10 cellular contexts compared by ENCODE assay signal in the genomic region with DNA sequence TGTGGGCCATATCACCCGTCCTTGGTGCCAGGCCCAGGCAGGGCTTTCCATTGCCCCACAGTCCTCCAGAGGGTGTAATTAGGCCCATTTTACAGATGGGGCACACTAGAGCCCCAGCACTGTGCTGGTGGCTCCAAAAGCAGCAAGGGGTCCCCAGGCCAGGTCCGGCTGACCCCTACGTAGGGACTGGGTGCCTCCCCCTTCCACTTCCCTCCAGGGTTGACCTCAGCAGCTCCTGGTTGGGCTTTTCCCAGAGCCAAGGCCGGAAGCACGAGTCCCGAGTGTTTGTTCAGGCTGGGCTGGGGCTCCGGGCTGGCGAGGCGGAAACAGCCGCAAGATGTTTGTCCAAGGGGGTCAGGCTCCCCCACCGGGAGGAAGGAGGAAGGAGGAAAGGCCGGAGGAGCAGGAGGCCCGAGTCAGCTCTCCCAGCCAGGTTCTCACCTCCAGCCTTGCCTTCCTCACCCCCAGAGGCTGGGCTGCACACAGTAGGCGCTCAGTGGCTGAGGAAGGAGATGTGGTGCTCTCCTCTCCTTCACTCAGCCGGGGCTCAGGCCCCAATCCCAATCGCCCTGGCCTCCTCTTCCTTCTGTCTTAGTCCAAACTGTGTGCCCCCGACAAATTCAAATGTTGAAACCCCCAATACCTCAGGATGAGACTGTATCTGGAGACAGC. TPM values are rescaled to one million over a fixed set of nuclear protein-coding genes. Genes with fewer than 3 reads are reported as not detected.
DNase-seq lines count a peak whose midpoint lies in the region; ATAC-seq and TF ChIP-seq lines count a peak whose summit lies in the region.
"Had no signal": no experiment of that assay in that cellular context is flagged by ENCODE, and none has a peak within 500 bp of the region (broad histone marks: within the 10 kb centered on the region; RNA-seq: fewer than 3 reads in every experiment).

No MANE protein-coding gene starts in this region.

- no peak overlapping the region for H2BK15ac ChIP-seq in IMR-90 (ENCODE audit: low read depth, low read length)

- no peak overlapping the region for H2AFZ ChIP-seq in IMR-90 (replicated peaks; ENCODE audit: low read length, poor library complexity)

- H3K27me3 ChIP-seq in IMR-90 (ENCODE audit: control insufficient read depth, insufficient read depth, low read length) (no peaks in the 10 kb centered on the region), endodermal cell (ENCODE audit: control insufficient read depth, insufficient read depth, low read length, poor library complexity, severe bottlenecking) (no peaks in the 10 kb centered on the region), tibial artery (no peaks in the 10 kb centered on the region)

- no peaks in the 10 kb centered on the region for H3K9me3 Mint-ChIP-seq in endodermal cell
- H3K9me3 Mint-ChIP-seq in stimulated activated effector memory CD8-positive, alpha-beta T cell treated with anti-CD3 and anti-CD28 coated beads, Interleukin-12 subunit alpha, Interleukin-12 subunit beta, amount 100 ng/mL, for 72 hours, result no peaks in the 10 kb centered on the region
- H3K9me3 Mint-ChIP-seq: activated CD4-positive, alpha-beta T cell treated with anti-CD3 and anti-CD28 coated beads, Interleukin-2, amount 10 ng/mL, durations not matched to agents 7 days and 5 days; naive B cell had no signal

- in situ Hi-C loops in IMR-90 (cut with MboI; ENCODE audit: low sequenced_read_pairs), result loop anchor here (25.0 kb wide), 1 partner anchor 236 kb away; no protein-coding TSS in a partner anchor

- H3K4me3 ChIP-seq in IMR-90 (ENCODE audit: insufficient read depth, low read depth, low read length) (no peak overlapping the region), endodermal cell (ENCODE audit: low read length) (no peak overlapping the region), tibial artery (no peak overlapping the region)

- TF ChIP-seq CTCF in IMR-90 (conservative IDR thresholded peaks at IDR 0.05; ENCODE audit: low read depth, low read length), result no peak
- no peak for TF ChIP-seq CTCF in endodermal cell (conservative IDR thresholded peaks at IDR 0.05)
- TF ChIP-seq CTCF in tibial artery (IDR thresholded peaks at IDR 0.05), result no peak

- intact Hi-C loops in IMR-90 (cut with micrococcal nuclease), result loop anchor here (10.0 kb wide), 1 partner anchor 381 kb away; no protein-coding TSS in a partner anchor
- intact Hi-C loops in tibial artery (cut with DNase I; ENCODE audit: low total_unique reads), result no loop called here

- no peak for TF ChIP-seq RAD21 in IMR-90 (IDR thresholded peaks at IDR 0.05; ENCODE audit: low read length)

- WGBS in IMR-90 (ENCODE audit: extremely low coverage in 2 of 2, insufficient read length in 1 of 2), 2 experiments, result 87% methylated on average over 3 of the region's 17 CpGs; no CpG with 5 or more reads in 1 of the 2 experiments
- 89 to 91% methylated on average over 6 to 17 of the region's 17 CpGs for WGBS in endodermal cell (ENCODE audit: insufficient coverage in 1 of 2, insufficient read length in 1 of 2), 2 experiments

- peak overlapping the region; percentile 10; the same call in 1 of the 2 replicates for H2BK120ac ChIP-seq in IMR-90 (ENCODE audit: low read depth, low read length)

- H3K4me1 Mint-ChIP-seq in endodermal cell, result peaks cover 18% of the 10 kb centered on the region
- H3K4me1 Mint-ChIP-seq in stimulated activated effector memory CD8-positive, alpha-beta T cell treated with anti-CD3 and anti-CD28 coated beads, Interleukin-12 subunit alpha, Interleukin-12 subunit beta, amount 100 ng/mL, for 72 hours, result peaks cover 24% of the 10 kb centered on the region

- CTCF ChIA-PET in IMR-90 (lab: Yijun Ruan, JAX), result interaction anchor here (1.1 kb wide), 1 partner anchor 206 kb away, joined by 3 read pairs; no protein-coding TSS in a partner anchor

- H3K9ac ChIP-seq in IMR-90 (ENCODE audit: low read depth, low read length) (no peak overlapping the region), endodermal cell (ENCODE audit: extremely low read depth, low read length, poor library complexity, severe bottlenecking) (no peak overlapping the region)

- POLR2A ChIA-PET in IMR-90 (lab: Charles Lee; ENCODE audit: unreplicated experiment), result no interaction called here

- no peak overlapping the region for H3K18ac ChIP-seq in IMR-90 (ENCODE audit: low read depth, low read length)

- H4K20me1 ChIP-seq in IMR-90 (ENCODE audit: insufficient read depth, low read length), result no peaks in the 10 kb centered on the region

- no peak overlapping the region for H3K4ac ChIP-seq in IMR-90 (ENCODE audit: low read depth, low read length)

- H3K36me3 ChIP-seq in IMR-90 (ENCODE audit: control insufficient read depth, insufficient read depth, low read length), result no peaks in the 10 kb centered on the region
- H3K36me3 ChIP-seq in endodermal cell (ENCODE audit: control insufficient read depth, insufficient read depth, low read length), result no peaks in the 10 kb centered on the region
- H3K36me3 ChIP-seq in tibial artery, result no peaks in the 10 kb centered on the region

- peaks cover 11% of the 10 kb centered on the region for H3K9me1 ChIP-seq in IMR-90 (ENCODE audit: insufficient read depth, low read length)

- H2AK5ac ChIP-seq in IMR-90 (ENCODE audit: low read depth, low read length), result no peak overlapping the region; the same call in 1 of the 2 replicates

- no peak overlapping the region for H2BK20ac ChIP-seq in IMR-90 (ENCODE audit: low read depth, low read length)

- H3K9me3 ChIP-seq in IMR-90 (ENCODE audit: control insufficient read depth, insufficient read depth, low read length) (no peaks in the 10 kb centered on the region), endodermal cell (ENCODE audit: control insufficient read depth, low read length) (no peaks in the 10 kb centered on the region), tibial artery (no peaks in the 10 kb centered on the region)

- H2BK5ac ChIP-seq in IMR-90 (ENCODE audit: low read depth, low read length, poor library complexity, severe bottlenecking), result no peak overlapping the region

- dilution Hi-C loops in IMR-90 (cut with HindIII; ENCODE audit: low sequenced_read_pairs, unreplicated experiment), result no loop called here

- DNase-seq in IMR-90, result no peak
- peak; percentile 64 for DNase-seq in endodermal cell
- peak; percentile 91 for DNase-seq in mesenteric fat pad (ENCODE audit: low spot score)
- peak in 1 of 2 donors; percentile 86 for DNase-seq in tibial artery
- DNase-seq in stimulated activated effector memory CD8-positive, alpha-beta T cell treated with anti-CD3 and anti-CD28 coated beads, Interleukin-12 subunit alpha, Interleukin-12 subunit beta, amount 100 ng/mL, for 72 hours (ENCODE audit: low spot score in 2 of 2), result no peak
- DNase-seq: activated CD4-positive, alpha-beta T cell treated with anti-CD3 and anti-CD28 coated beads, Interleukin-2, amount 10 ng/mL, durations not matched to agents 7 days and 5 days; naive B cell had no signal

- no peak overlapping the region for H2AK9ac ChIP-seq in IMR-90 (replicated peaks; ENCODE audit: low read depth, low read length, poor library complexity)

- no peak overlapping the region for H3K4me2 ChIP-seq in IMR-90 (ENCODE audit: low read depth, low read length)

- ATAC-seq in IMR-90 (ENCODE audit: low read depth), result no peak
- ATAC-seq in GM18517 (IDR thresholded peaks at IDR 0.05; ENCODE audit: unreplicated experiment), result no peak
- no peak for ATAC-seq in stimulated activated effector memory CD8-positive, alpha-beta T cell treated with anti-CD3 and anti-CD28 coated beads, Interleukin-12 subunit alpha, Interleukin-12 subunit beta, amount 100 ng/mL, for 72 hours
- ATAC-seq in GM18873 (IDR thresholded peaks at IDR 0.05; ENCODE audit: low FRiP score, unreplicated experiment), result no peak

- no TSS peak for BruUV-seq in IMR-90 (replicated peaks; lab: Mats Ljungman, UMichigan)

- no peak overlapping the region for H3K4me3 Mint-ChIP-seq in endodermal cell
- H3K4me3 Mint-ChIP-seq in stimulated activated effector memory CD8-positive, alpha-beta T cell treated with anti-CD3 and anti-CD28 coated beads, Interleukin-12 subunit alpha, Interleukin-12 subunit beta, amount 100 ng/mL, for 72 hours, result no peak overlapping the region
- H3K4me3 Mint-ChIP-seq: activated CD4-positive, alpha-beta T cell treated with anti-CD3 and anti-CD28 coated beads, Interleukin-2, amount 10 ng/mL, durations not matched to agents 7 days and 5 days; activated naive CD8-positive, alpha-beta T cell had no signal

- no peak overlapping the region for H3K27ac Mint-ChIP-seq in endodermal cell
- H3K27ac Mint-ChIP-seq in stimulated activated effector memory CD8-positive, alpha-beta T cell treated with anti-CD3 and anti-CD28 coated beads, Interleukin-12 subunit alpha, Interleukin-12 subunit beta, amount 100 ng/mL, for 72 hours, result no peak overlapping the region
- H3K27ac Mint-ChIP-seq: activated CD4-positive, alpha-beta T cell treated with anti-CD3 and anti-CD28 coated beads, Interleukin-2, amount 10 ng/mL, durations not matched to agents 7 days and 5 days; activated naive CD8-positive, alpha-beta T cell had no signal

- no peak overlapping the region for H3K56ac ChIP-seq in IMR-90 (ENCODE audit: extremely low read depth, insufficient read depth, low read length)

- H3K79me1 ChIP-seq in IMR-90 (ENCODE audit: low read depth in 1 of 2, low read length in 2 of 2), result peaks cover 0 to 8% of the 10 kb centered on the region in 2 experiments; a peak in 1 of 4 replicates

- H3K27ac ChIP-seq in IMR-90 (ENCODE audit: insufficient read depth, low read length) (no peak overlapping the region), endodermal cell (ENCODE audit: low read depth, low read length) (no peak overlapping the region), tibial artery (peak overlapping the region; percentile 96 to 98)

- H4K8ac ChIP-seq in IMR-90 (ENCODE audit: low read depth in 2 of 2, low read length in 2 of 2), result no peak overlapping the region

- no peak for TF ChIP-seq POLR2A in IMR-90 (IDR thresholded peaks at IDR 0.05; ENCODE audit: low read depth, low read length)

- no peak overlapping the region for H4K91ac ChIP-seq in IMR-90 (ENCODE audit: insufficient read depth, low read depth, low read length)

- no peak overlapping the region for H3K14ac ChIP-seq in IMR-90 (replicated peaks; ENCODE audit: low read depth, low read length)

- H3K4me1 ChIP-seq in IMR-90 (ENCODE audit: control insufficient read depth, insufficient read depth, low read length) (peaks cover 20% of the 10 kb centered on the region), endodermal cell (ENCODE audit: control insufficient read depth, insufficient read depth, low read length) (no peaks in the 10 kb centered on the region), tibial artery (peaks cover 0 to 76% (median 43%) of the 10 kb centered on the region in 4 donors)

- H3K23ac ChIP-seq in IMR-90 (ENCODE audit: low read depth, low read length), result no peak overlapping the region

- H3K27me3 Mint-ChIP-seq in endodermal cell (ENCODE audit: insufficient read depth), result no peaks in the 10 kb centered on the region

- no peaks in the 10 kb centered on the region for H3K36me3 Mint-ChIP-seq in endodermal cell (ENCODE audit: low read depth)
- no peaks in the 10 kb centered on the region for H3K36me3 Mint-ChIP-seq in stimulated activated effector memory CD8-positive, alpha-beta T cell treated with anti-CD3 and anti-CD28 coated beads, Interleukin-12 subunit alpha, Interleukin-12 subunit beta, amount 100 ng/mL, for 72 hours
- H3K36me3 Mint-ChIP-seq: activated naive CD8-positive, alpha-beta T cell; naive B cell had no signal

- no peak overlapping the region for H4K5ac ChIP-seq in IMR-90 (ENCODE audit: low read depth, low read length)

RNA-seq across cellular contexts. Expression of gene PLXND1, which starts 17.1 kb away (rescaled TPM):
- total RNA-seq in IMR-90 (2012; rRNA removed) (19.2 and 22.5 TPM in 2 replicates), endodermal cell (10 to 100 TPM; 73.1 to 83.2 TPM), mesenteric fat pad (265 TPM)
- 64.5 and 67.1 TPM in 2 replicates for polyA plus RNA-seq in IMR-90 (2012; rRNA removed)
- polyA plus RNA-seq in IMR-90 (2012; cell fraction: cytosol; rRNA removed), result 51.4 and 55.1 TPM in 2 replicates
- 117 and 164 TPM in 2 replicates for polyA plus RNA-seq in IMR-90 (2012; cell fraction: nucleus; rRNA removed; ENCODE audit: low replicate concordance)
- polyA plus RNA-seq in endodermal cell (2013, experiment 1 of 2), result 58.8 TPM
- 68.1 TPM for polyA plus RNA-seq in endodermal cell (2013, experiment 2 of 2)

Comparison
In these comparisons a context has a peak if more than half of its experiments do, and no peak if none do; other contexts are left out.
1. DNase-seq: peak in endodermal cell (single experiment) and mesenteric fat pad (single experiment); none in IMR-90 (single experiment) and stimulated activated effector memory CD8-positive, alpha-beta T cell treated with anti-CD3 and anti-CD28 coated beads, Interleukin-12 subunit alpha, Interleukin-12 subunit beta, amount 100 ng/mL, for 72 hours (0 of 2).
2. H3K27ac ChIP-seq: peak in tibial artery (2 of 2); none in IMR-90 (single experiment) and endodermal cell (single experiment).